ENCODE assay signal across 13 cellular contexts in the genomic region with DNA sequence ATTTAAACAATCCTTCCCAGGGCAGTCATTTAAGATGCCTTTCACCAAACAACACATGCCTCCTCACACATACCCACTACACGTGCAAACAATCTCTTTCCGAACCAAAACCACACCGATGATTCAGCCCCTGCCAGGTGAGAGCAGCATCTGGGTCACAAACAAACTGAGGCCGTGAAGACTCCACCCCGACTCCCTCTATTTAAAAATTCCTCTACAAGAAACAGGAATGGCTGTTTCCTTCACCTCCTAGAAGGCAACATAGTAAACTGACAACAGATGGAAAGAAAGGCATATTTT. TPM values are rescaled to one million over a fixed set of nuclear protein-coding genes. Genes with fewer than 3 reads are reported as not detected.
DNase-seq lines count a peak whose midpoint lies in the region; ATAC-seq and TF ChIP-seq lines count a peak whose summit lies in the region.
"Had no signal": no experiment of that assay in that cellular context is flagged by ENCODE, and none has a peak within 500 bp of the region (broad histone marks: within the 10 kb centered on the region; RNA-seq: fewer than 3 reads in every experiment).

No MANE protein-coding gene starts in this region.

- H3K27ac ChIP-seq in CD4-positive, CD25-positive, alpha-beta regulatory T cell (ENCODE audit: insufficient read depth, low read length, poor library complexity, severe bottlenecking) = no peak overlapping the region
- no peak overlapping the region for H3K27ac ChIP-seq in HUES6 (ENCODE audit: low read depth, low read length)
- peak overlapping the region in 3 of 4 donors; percentile 22 to 85 (median 78) for H3K27ac ChIP-seq in esophagus muscularis mucosa (replicated peaks in 1 of 4)
- peak overlapping the region; percentile 61 to 76 for H3K27ac ChIP-seq in prostate gland
- H3K27ac ChIP-seq: brain microvascular endothelial cell had no signal

- ATAC-seq in CD4-positive, CD25-positive, alpha-beta regulatory T cell (ENCODE audit: low read depth in 2 of 2) = no peak
- no peak for ATAC-seq in HG02763 (IDR thresholded peaks at IDR 0.05; ENCODE audit: unreplicated experiment)

- no peak for TF ChIP-seq CTCF in esophagus muscularis mucosa (IDR thresholded peaks at IDR 0.05)
- TF ChIP-seq CTCF in prostate gland (IDR thresholded peaks at IDR 0.05) = no peak
- TF ChIP-seq CTCF in mesothelial cell of epicardium (IDR thresholded peaks at IDR 0.05; ENCODE audit: unreplicated experiment) = no peak

- intact Hi-C loops in esophagus muscularis mucosa (cut with DNase I) (no loop called here), prostate gland (cut with DNase I) (no loop called here)

- H3K36me3 ChIP-seq in CD4-positive, CD25-positive, alpha-beta regulatory T cell (ENCODE audit: control insufficient read depth, insufficient read depth, low read length) = no peaks in the 10 kb centered on the region
- H3K36me3 ChIP-seq in HUES6 (ENCODE audit: control insufficient read depth, insufficient read depth, low read length) = peaks cover 11% of the 10 kb centered on the region; the same call in 1 of the 2 replicates
- no peaks in the 10 kb centered on the region for H3K36me3 ChIP-seq in esophagus muscularis mucosa
- H3K36me3 ChIP-seq in prostate gland = no peaks in the 10 kb centered on the region
- H3K36me3 ChIP-seq: brain microvascular endothelial cell had no signal

- H3K4me3 ChIP-seq in CD4-positive, CD25-positive, alpha-beta regulatory T cell (ENCODE audit: low read depth, low read length) = no peak overlapping the region
- H3K4me3 ChIP-seq in HUES6 (ENCODE audit: low read depth, low read length) = no peak overlapping the region
- no peak overlapping the region for H3K4me3 ChIP-seq in esophagus muscularis mucosa
- H3K4me3 ChIP-seq in prostate gland = no peak overlapping the region

- no peak overlapping the region for H3K4me3 Mint-ChIP-seq in CD4-positive, CD25-positive, alpha-beta regulatory T cell
- H3K4me3 Mint-ChIP-seq in mesothelial cell of epicardium = no peak overlapping the region

- no peaks in the 10 kb centered on the region for H3K4me1 ChIP-seq in CD4-positive, CD25-positive, alpha-beta regulatory T cell (ENCODE audit: control insufficient read depth, insufficient read depth, low read length, poor library complexity, severe bottlenecking)
- H3K4me1 ChIP-seq in HUES6 (ENCODE audit: control insufficient read depth, insufficient read depth, low read length) = peaks cover 60% of the 10 kb centered on the region
- peaks cover 61 to 66% (median 66%) of the 10 kb centered on the region in 4 donors for H3K4me1 ChIP-seq in esophagus muscularis mucosa
- peaks cover 14% of the 10 kb centered on the region for H3K4me1 ChIP-seq in prostate gland (replicated peaks)

- TF ChIP-seq POLR2A in esophagus muscularis mucosa (IDR thresholded peaks at IDR 0.05; ENCODE audit: low read depth) (no peak), prostate gland (IDR thresholded peaks at IDR 0.05) (no peak)

- DNase-seq in CD4-positive, CD25-positive, alpha-beta regulatory T cell = no peak
- no peak for DNase-seq in esophagus muscularis mucosa (ENCODE audit: extremely low spot score)
- no peak for DNase-seq in prostate gland (ENCODE audit: low spot score)
- no peak for DNase-seq in NCI-H146 treated with DMSO at 0.1 percent for 48 hours (lab: John Stamatoyannopoulos, UW; ENCODE audit: unreplicated experiment)
- no peak for DNase-seq in DMS114 treated with DMSO at 0.1 percent for 48 hours (lab: John Stamatoyannopoulos, UW; ENCODE audit: unreplicated experiment)
- DNase-seq in mesothelial cell of epicardium (ENCODE audit: low spot score in 2 of 2, unreplicated experiment in 2 of 2) = no peak
- DNase-seq: brain microvascular endothelial cell, NCI-H345, T-helper 9 cell had no signal

- H3K36me3 Mint-ChIP-seq in CD4-positive, CD25-positive, alpha-beta regulatory T cell = peaks cover 25% of the 10 kb centered on the region
- H3K36me3 Mint-ChIP-seq in mesothelial cell of epicardium = no peaks in the 10 kb centered on the region

- H3K9me3 Mint-ChIP-seq in CD4-positive, CD25-positive, alpha-beta regulatory T cell = no peaks in the 10 kb centered on the region
- no peaks in the 10 kb centered on the region for H3K9me3 Mint-ChIP-seq in mesothelial cell of epicardium

- peak overlapping the region; percentile 2 for H3K9ac ChIP-seq in HUES6 (ENCODE audit: low read length)

- 67% methylated on average over 5 of the region's 5 CpGs for WGBS in esophagus muscularis mucosa
- 55% methylated on average over 5 of the region's 5 CpGs for WGBS in prostate gland

- peak overlapping the region in 2 of 3 donors; percentile 39 to 50 for H3K27ac Mint-ChIP-seq in CD4-positive, CD25-positive, alpha-beta regulatory T cell
- no peak overlapping the region for H3K27ac Mint-ChIP-seq in mesothelial cell of epicardium

- no peak for TF ChIP-seq EP300 in esophagus muscularis mucosa (IDR thresholded peaks at IDR 0.05)

- H3K4me1 Mint-ChIP-seq in CD4-positive, CD25-positive, alpha-beta regulatory T cell = peaks cover 9 to 21% (median 16%) of the 10 kb centered on the region in 4 donors
- H3K4me1 Mint-ChIP-seq in mesothelial cell of epicardium = peaks cover 25% of the 10 kb centered on the region

- H3K27me3 ChIP-seq in CD4-positive, CD25-positive, alpha-beta regulatory T cell (ENCODE audit: control insufficient read depth, insufficient read depth, low read length) = no peaks in the 10 kb centered on the region
- H3K27me3 ChIP-seq in HUES6 (ENCODE audit: control insufficient read depth, insufficient read depth, low read length) = no peaks in the 10 kb centered on the region
- H3K27me3 ChIP-seq in esophagus muscularis mucosa = no peaks in the 10 kb centered on the region
- H3K27me3 ChIP-seq in prostate gland (replicated peaks; ENCODE audit: insufficient read depth) = no peaks in the 10 kb centered on the region
- H3K27me3 ChIP-seq: brain microvascular endothelial cell had no signal

- H3K27me3 Mint-ChIP-seq in CD4-positive, CD25-positive, alpha-beta regulatory T cell = no peaks in the 10 kb centered on the region
- no peaks in the 10 kb centered on the region for H3K27me3 Mint-ChIP-seq in mesothelial cell of epicardium (ENCODE audit: low read depth)

- H3K9me3 ChIP-seq in CD4-positive, CD25-positive, alpha-beta regulatory T cell (ENCODE audit: control insufficient read depth in 2 of 2, low read length in 2 of 2) = no peaks in the 10 kb centered on the region
- no peaks in the 10 kb centered on the region for H3K9me3 ChIP-seq in HUES6 (ENCODE audit: control insufficient read depth, insufficient read depth, low read depth, low read length)
- no peaks in the 10 kb centered on the region for H3K9me3 ChIP-seq in esophagus muscularis mucosa
- H3K9me3 ChIP-seq in prostate gland = no peaks in the 10 kb centered on the region

RNA-seq across cellular contexts. Expression of a gene that starts 8.6 kb away (rescaled TPM):
- 11.1 TPM for total RNA-seq in CD4-positive, CD25-positive, alpha-beta regulatory T cell
- polyA plus RNA-seq in CD4-positive, CD25-positive, alpha-beta regulatory T cell = 10 to 100 TPM; 43.2 to 54.3 (median 50.5) TPM
- total RNA-seq in esophagus muscularis mucosa (10 to 100 TPM; 77.7 to 99.4 (median 81.5) TPM), prostate gland (100 to 1,000 TPM in 1 of 2 donors, 10 to 100 TPM in 1; 76.6 to 144 TPM), mesothelial cell of epicardium (36.5 to 46.5 TPM (median 37.6 TPM) in 3 replicates)

RNA-seq across cellular contexts. Expression of a gene that starts 32.4 kb away (rescaled TPM):
- total RNA-seq in CD4-positive, CD25-positive, alpha-beta regulatory T cell = not detected
- not detected for polyA plus RNA-seq in CD4-positive, CD25-positive, alpha-beta regulatory T cell
- total RNA-seq in esophagus muscularis mucosa = not detected
- 1 to 10 TPM in 1 of 2 donors, not detected in 1; 4.7 TPM for total RNA-seq in prostate gland
- total RNA-seq in mesothelial cell of epicardium = not detected in 3 replicates
- total RNA-seq: M059J, RPMI7951 had no signal

Comparison
In these comparisons a context has a peak if more than half of its experiments do, and no peak if none do; other contexts are left out.
1. H3K27ac ChIP-seq: peak in esophagus muscularis mucosa (3 of 4) and prostate gland (2 of 2); none in CD4-positive, CD25-positive, alpha-beta regulatory T cell (single experiment) and HUES6 (single experiment).